ENCODE assay signal across 1 cellular context in the genomic region with DNA sequence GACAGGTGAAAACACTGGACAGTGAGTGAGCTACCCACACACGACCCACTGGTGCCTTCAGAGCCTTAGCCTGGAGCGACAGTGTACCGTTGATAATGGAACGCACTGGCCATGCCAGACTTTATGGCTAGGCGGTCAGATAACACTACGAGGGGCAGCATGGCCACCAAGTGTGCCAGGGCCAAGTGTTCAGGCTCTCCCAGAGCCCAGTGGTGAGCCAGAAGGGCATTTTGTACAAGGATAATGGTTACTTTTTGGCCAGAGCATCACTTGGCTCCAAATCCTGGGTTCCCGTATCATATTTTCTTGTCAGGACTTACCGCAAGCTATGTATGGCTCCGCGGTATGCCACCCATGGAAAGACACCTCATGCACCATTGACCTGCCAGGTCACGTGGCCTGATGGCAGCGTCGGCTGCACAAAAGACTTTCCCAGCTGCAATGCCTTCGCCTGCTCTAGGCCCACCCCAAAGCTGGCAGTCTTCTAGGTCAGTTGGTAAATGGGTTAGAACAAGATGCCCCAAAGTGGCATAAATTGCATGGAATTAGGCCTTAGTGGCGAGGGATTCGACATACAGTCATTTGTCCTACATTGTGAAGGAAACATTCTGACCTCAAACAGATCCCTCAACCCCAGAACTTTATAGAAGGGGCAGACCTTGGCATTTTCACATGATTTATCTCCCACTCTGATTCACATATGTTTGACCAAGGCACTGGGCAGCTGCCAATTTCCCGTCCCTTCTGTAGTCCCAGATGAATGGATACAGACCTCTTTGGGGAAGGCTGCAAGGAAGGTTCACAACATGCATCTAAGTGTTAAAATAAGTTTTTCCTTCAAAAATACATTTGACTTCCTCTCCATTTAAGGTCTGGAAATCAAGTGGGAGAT.
TF ChIP-seq lines count a peak whose summit lies in the region.

No MANE protein-coding gene starts in this region.

TF ChIP-seq in K562, 482 proteins besides CTCF, POLR2A, EP300 and RAD21:
- TF ChIP-seq, protein P1, sequence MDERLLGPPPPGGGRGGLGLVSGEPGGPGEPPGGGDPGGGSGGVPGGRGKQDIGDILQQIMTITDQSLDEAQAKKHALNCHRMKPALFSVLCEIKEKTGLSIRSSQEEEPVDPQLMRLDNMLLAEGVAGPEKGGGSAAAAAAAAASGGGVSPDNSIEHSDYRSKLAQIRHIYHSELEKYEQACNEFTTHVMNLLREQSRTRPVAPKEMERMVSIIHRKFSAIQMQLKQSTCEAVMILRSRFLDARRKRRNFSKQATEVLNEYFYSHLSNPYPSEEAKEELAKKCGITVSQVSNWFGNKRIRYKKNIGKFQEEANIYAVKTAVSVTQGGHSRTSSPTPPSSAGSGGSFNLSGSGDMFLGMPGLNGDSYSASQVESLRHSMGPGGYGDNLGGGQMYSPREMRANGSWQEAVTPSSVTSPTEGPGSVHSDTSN (CRISPR knock-in tag; IDR thresholded peaks at IDR 0.05; ENCODE audit: low read depth), result no peak
- TF ChIP-seq, protein P1 (tag; conservative IDR thresholded peaks at IDR 0.05; ENCODE audit: low read depth), result no peak
- TF ChIP-seq, protein P2, sequence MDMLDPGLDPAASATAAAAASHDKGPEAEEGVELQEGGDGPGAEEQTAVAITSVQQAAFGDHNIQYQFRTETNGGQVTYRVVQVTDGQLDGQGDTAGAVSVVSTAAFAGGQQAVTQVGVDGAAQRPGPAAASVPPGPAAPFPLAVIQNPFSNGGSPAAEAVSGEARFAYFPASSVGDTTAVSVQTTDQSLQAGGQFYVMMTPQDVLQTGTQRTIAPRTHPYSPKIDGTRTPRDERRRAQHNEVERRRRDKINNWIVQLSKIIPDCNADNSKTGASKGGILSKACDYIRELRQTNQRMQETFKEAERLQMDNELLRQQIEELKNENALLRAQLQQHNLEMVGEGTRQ (CRISPR knock-in tag; IDR thresholded peaks at IDR 0.05), result peak; percentile 55
